In the genomic region with DNA sequence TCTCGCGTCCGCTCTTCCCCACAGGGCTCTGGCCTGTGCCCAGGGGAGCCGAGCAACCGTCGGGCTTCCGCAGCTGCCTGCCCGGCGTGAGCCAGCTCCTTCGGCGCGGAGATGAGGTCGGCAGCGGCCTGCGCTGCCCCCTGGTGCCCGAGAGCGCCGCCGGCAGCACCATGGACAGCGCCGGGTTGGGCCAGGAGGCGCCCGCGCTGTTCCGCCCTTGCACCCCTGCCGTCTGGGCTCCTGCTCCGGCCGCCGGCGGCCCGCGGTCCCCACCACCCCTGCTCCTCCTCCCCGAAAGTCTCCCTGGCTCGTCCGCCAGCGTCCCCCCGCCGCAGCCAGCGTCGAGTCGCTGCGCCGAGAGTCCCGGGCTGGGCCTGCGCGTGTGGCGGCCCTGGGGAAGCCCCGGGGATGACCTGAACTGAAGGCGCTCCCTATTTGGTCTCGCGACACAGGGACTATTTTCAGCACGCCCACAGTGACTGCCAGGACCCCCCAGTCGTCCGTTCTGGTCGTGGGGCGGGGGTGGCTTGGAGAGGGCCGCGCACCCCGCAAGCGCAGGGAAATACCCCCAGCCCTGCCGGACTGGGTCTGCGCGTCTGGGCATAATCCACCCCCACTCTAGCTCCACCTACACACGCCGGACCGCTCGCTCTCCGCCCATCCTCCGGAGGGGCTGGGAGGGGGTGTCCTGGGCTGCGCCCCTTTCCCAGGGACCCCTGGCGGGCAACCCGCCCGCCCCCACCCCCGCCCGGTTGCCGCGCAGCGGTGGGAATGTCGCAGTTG, we compare ENCODE assay signal across 9 cellular contexts. TPM values are rescaled to one million over a fixed set of nuclear protein-coding genes. Genes with fewer than 3 reads are reported as not detected.
DNase-seq lines count a peak whose midpoint lies in the region; ATAC-seq, FAIRE-seq and TF ChIP-seq lines count a peak whose summit lies in the region.
"Had no signal": no experiment of that assay in that cellular context is flagged by ENCODE, and none has a peak within 500 bp of the region (broad histone marks: within the 10 kb centered on the region; RNA-seq: fewer than 3 reads in every experiment).

No MANE protein-coding gene starts in this region.

- peak; percentile 49 for DNase-seq in DMS114 treated with DMSO at 0.1 percent for 48 hours (lab: John Stamatoyannopoulos, UW; ENCODE audit: unreplicated experiment)
- peak; percentile 94 for DNase-seq in H7
- peak; percentile 61 to 63 for DNase-seq in NCI-H1930 (lab: John Stamatoyannopoulos, UW)
- peak; percentile 89 for DNase-seq in WTC11 (ENCODE audit: low spot score)
- peak; percentile 77 for DNase-seq in mammary epithelial cell
- peak; percentile 41 for DNase-seq in keratinocyte (ENCODE audit: low read depth, low spot score)
- peak; percentile 75 for DNase-seq in stimulated activated CD4-positive, alpha-beta T cell treated with anti-CD3 and anti-CD28 coated beads, Interleukin-1b, Interleukin-23, amount 100 ng/mL, for 48 hours

- no peak for FAIRE-seq in keratinocyte (lab: Jason Lieb, UNC)

- CTCF ChIA-PET in WTC11 (lab: Charles Lee) (interaction anchor here (0.6 to 21.4 kb wide), 50 partner anchors 9 to 798 kb away, joined by 3 to 489 read pairs (median 6); a partner anchor contains a TSS), mammary epithelial cell (lab: Charles Lee; ENCODE audit: low non-redundant PET) (interaction anchor here (0.5 to 0.9 kb wide), 9 partner anchors 13 to 797 kb away, joined by 3 to 14 read pairs (median 4); no protein-coding TSS in a partner anchor)

- H3K4me2 ChIP-seq in mammary epithelial cell (ENCODE audit: insufficient read depth, low read depth, low read length) (peak overlapping the region; percentile 87), keratinocyte (ENCODE audit: control insufficient read depth, extremely low read depth, insufficient read depth, low read depth, low read length) (peak overlapping the region; percentile 51)

- H3K4me3 ChIP-seq in H7 (ENCODE audit: insufficient read depth, low read depth, low read length) (peak overlapping the region; percentile 78), mammary epithelial cell (replicated peaks in 1 of 3; ENCODE audit: insufficient read depth in 1 of 3, low read depth in 2 of 3, low read length in 3 of 3) (peak overlapping the region; percentile 30 to 39 (median 33)), keratinocyte (ENCODE audit: control insufficient read depth in 2 of 3, extremely low read depth in 1 of 3, insufficient read depth in 2 of 3, low read depth in 1 of 3, low read length in 3 of 3) (peak overlapping the region; percentile 13 to 49 (median 14))

- H3K27me3 ChIP-seq in H7 (ENCODE audit: control insufficient read depth, insufficient read depth, low read length) (peaks cover 61% of the 10 kb centered on the region), mammary epithelial cell (ENCODE audit: insufficient read depth, low read length) (peaks cover 20% of the 10 kb centered on the region), keratinocyte (ENCODE audit: control insufficient read depth, extremely low read depth, insufficient read depth, low read length) (peaks cover 59% of the 10 kb centered on the region)

- dilution Hi-C loops in mammary epithelial cell (cut with HindIII; ENCODE audit: low sequenced_read_pairs) = no loop called here
- dilution Hi-C loops in keratinocyte (cut with MboI; ENCODE audit: extremely low pct_ligation_motif_present, low sequenced_read_pairs) = no loop called here

- H3K79me2 ChIP-seq in mammary epithelial cell (ENCODE audit: insufficient read depth, low read length) (no peaks in the 10 kb centered on the region), keratinocyte (ENCODE audit: control insufficient read depth, insufficient read depth, low read length) (no peaks in the 10 kb centered on the region)

- no peak overlapping the region for H3K27ac Mint-ChIP-seq in WTC11
- H3K27ac Mint-ChIP-seq: dendritic cell treated with granulocyte-macrophage colony-stimulating factor and Interleukin-4, amounts not matched to agents 40 ng/mL and 50 ng/mL, for 4 days had no signal

- H3K4me3 Mint-ChIP-seq in WTC11 = peak overlapping the region; percentile 81
- H3K4me3 Mint-ChIP-seq: dendritic cell treated with granulocyte-macrophage colony-stimulating factor and Interleukin-4, amounts not matched to agents 40 ng/mL and 50 ng/mL, for 4 days had no signal

- 3% methylated on average over 31 of the region's 79 CpGs for WGBS in mammary epithelial cell (ENCODE audit: low coverage, missing lambda C conversion rate)

- BruUV-seq in mammary epithelial cell (replicated peaks; lab: Mats Ljungman, UMichigan) = no TSS peak

- ATAC-seq in WTC11 = peak; percentile 7
- ATAC-seq in HG02870 (IDR thresholded peaks at IDR 0.05; ENCODE audit: unreplicated experiment) = no peak

- H3K36me3 ChIP-seq in H7 (replicated peaks; ENCODE audit: control insufficient read depth, insufficient read depth, low read length) = no peaks in the 10 kb centered on the region
- H3K36me3 ChIP-seq in mammary epithelial cell (ENCODE audit: insufficient read depth, low read length) = no peaks in the 10 kb centered on the region
- H3K36me3 ChIP-seq in keratinocyte (ENCODE audit: control insufficient read depth in 2 of 2, extremely low read depth in 1 of 2, insufficient read depth in 2 of 2, low read length in 2 of 2) = no peaks in the 10 kb centered on the region

- H2AFZ ChIP-seq in mammary epithelial cell (ENCODE audit: low read depth, low read length) (peak overlapping the region; percentile 19), keratinocyte (ENCODE audit: control insufficient read depth, low read length) (no peak overlapping the region)

- peak; percentile 39; the same call in 1 of the 2 replicates for TF ChIP-seq CTCF in WTC11 (IDR thresholded peaks at IDR 0.05)
- peak; percentile 71 to 93 for TF ChIP-seq CTCF in mammary epithelial cell (conservative IDR thresholded peaks at IDR 0.05 in 1 of 2, IDR thresholded peaks at IDR 0.05 in 1 of 2; ENCODE audit: extremely low read depth in 1 of 2, insufficient read depth in 1 of 2, low read depth in 1 of 2, low read length in 2 of 2)
- peak; percentile 62 to 98 (median 95) for TF ChIP-seq CTCF in keratinocyte (optimal IDR thresholded peaks at IDR 0.05 in 1 of 3, IDR thresholded peaks at IDR 0.05 in 1 of 3, conservative IDR thresholded peaks at IDR 0.05 in 1 of 3; ENCODE audit: extremely low read depth in 1 of 3, insufficient read depth in 2 of 3, low read length in 3 of 3)

- intact Hi-C loops in mammary epithelial cell (cut with micrococcal nuclease) = loop anchor here (1.0 kb wide), 3 partner anchors 137 to 204 kb away; no protein-coding TSS in a partner anchor

- no peaks in the 10 kb centered on the region for H3K36me3 Mint-ChIP-seq in WTC11

- in situ Hi-C loops in mammary epithelial cell (cut with MboI; ENCODE audit: low sequenced_read_pairs in 2 of 2) = loop anchor here in 1 of 2 donors (5.0 to 10.0 kb wide), 2 partner anchors 97 to 160 kb away; no protein-coding TSS in a partner anchor

- H3K9me3 ChIP-seq in mammary epithelial cell (replicated peaks; ENCODE audit: insufficient read depth, low read length) (no peaks in the 10 kb centered on the region), keratinocyte (ENCODE audit: control insufficient read depth, low read depth, low read length) (no peaks in the 10 kb centered on the region)

- peaks cover 38% of the 10 kb centered on the region for H3K27me3 Mint-ChIP-seq in WTC11 (ENCODE audit: low read depth)

- POLR2A ChIA-PET in WTC11 (lab: Charles Lee) = interaction anchor here (0.5 to 4.8 kb wide), 8 partner anchors 8 to 175 kb away, joined by 3 to 22 read pairs (median 4); a partner anchor contains a TSS

- H4K20me1 ChIP-seq in mammary epithelial cell (ENCODE audit: insufficient read depth, low read length) (no peaks in the 10 kb centered on the region), keratinocyte (ENCODE audit: control insufficient read depth, extremely low read depth, insufficient read depth, low read length) (peaks cover 9% of the 10 kb centered on the region)

- H3K4me1 Mint-ChIP-seq in WTC11 = peaks cover 33% of the 10 kb centered on the region

- H3K9me3 Mint-ChIP-seq in WTC11 = no peaks in the 10 kb centered on the region
- H3K9me3 Mint-ChIP-seq: dendritic cell treated with granulocyte-macrophage colony-stimulating factor and Interleukin-4, amounts not matched to agents 40 ng/mL and 50 ng/mL, for 4 days had no signal

- peaks cover 18% of the 10 kb centered on the region for H3K4me1 ChIP-seq in mammary epithelial cell (ENCODE audit: insufficient read depth, low read length)
- H3K4me1 ChIP-seq in keratinocyte (ENCODE audit: control insufficient read depth, extremely low read depth, insufficient read depth, low read length) = peaks cover 9% of the 10 kb centered on the region

- no peaks in the 10 kb centered on the region for H3K9me1 ChIP-seq in keratinocyte (ENCODE audit: control insufficient read depth, extremely low read depth, insufficient read depth, low read length)

- H3K9ac ChIP-seq in mammary epithelial cell (ENCODE audit: insufficient read depth, low read length) (no peak overlapping the region), keratinocyte (ENCODE audit: control insufficient read depth, extremely low read depth, insufficient read depth, low read length) (no peak overlapping the region)

- H3K27ac ChIP-seq in mammary epithelial cell (ENCODE audit: insufficient read depth, low read depth, low read length) (no peak overlapping the region), keratinocyte (ENCODE audit: control insufficient read depth, insufficient read depth, low read length) (no peak overlapping the region)

RNA-seq across cellular contexts. Expression of a gene that starts 1.3 kb away (rescaled TPM):
- total RNA-seq in H7 (2014; rRNA removed; shearing (Covaris generic)) = 28.2 and 38.8 TPM in 2 replicates
- 74.7 to 78.7 TPM (median 78.3 TPM) in 3 replicates for total RNA-seq in WTC11 (2021)
- not detected for total RNA-seq in mammary epithelial cell
- not detected for polyA plus RNA-seq in mammary epithelial cell
- not detected for polyA minus RNA-seq in mammary epithelial cell
- not detected in 3 replicates for polyA plus RNA-seq in keratinocyte
- not detected for polyA plus RNA-seq in keratinocyte (2011; ENCODE audit: low read depth)
- not detected in 2 replicates for polyA plus RNA-seq in keratinocyte (2011; cell fraction: cytosol; rRNA removed)
- not detected in 2 replicates for polyA plus RNA-seq in keratinocyte (2011; cell fraction: nucleus; rRNA removed)
- not detected in 2 replicates for polyA plus RNA-seq in keratinocyte (2012; ENCODE audit: low replicate concordance)
- not detected in 3 replicates for polyA minus RNA-seq in keratinocyte
- not detected for polyA minus RNA-seq in keratinocyte (2011; cell fraction: cytosol; rRNA and poly(A)+ RNA removed)
- polyA minus RNA-seq in keratinocyte (2011; cell fraction: nucleus; rRNA and poly(A)+ RNA removed) = not detected in 2 replicates

RNA-seq across cellular contexts. Expression of a gene that starts 9.5 kb away (rescaled TPM):
- total RNA-seq in H7 (2014; rRNA removed; shearing (Covaris generic)) = 195 and 196 TPM in 2 replicates
- 105 to 113 TPM (median 107 TPM) in 3 replicates for total RNA-seq in WTC11 (2021)
- total RNA-seq in mammary epithelial cell = 10 to 100 TPM; 65.2 to 75.4 TPM
- 76.3 TPM for polyA plus RNA-seq in mammary epithelial cell
- 71.0 TPM for polyA minus RNA-seq in mammary epithelial cell
- polyA plus RNA-seq in keratinocyte = 50.3 to 72.5 TPM (median 59.9 TPM) in 3 replicates
- polyA plus RNA-seq in keratinocyte (2011; ENCODE audit: low read depth) = 18.3 TPM
- polyA plus RNA-seq in keratinocyte (2011; cell fraction: cytosol; rRNA removed) = 45.2 and 50.6 TPM in 2 replicates
- 42.9 and 44.7 TPM in 2 replicates for polyA plus RNA-seq in keratinocyte (2011; cell fraction: nucleus; rRNA removed)
- polyA plus RNA-seq in keratinocyte (2012; ENCODE audit: low replicate concordance) = 33.4 and 51.2 TPM in 2 replicates
- polyA minus RNA-seq in keratinocyte = 44.3 to 77.6 TPM (median 65.2 TPM) in 3 replicates
- 69.3 TPM for polyA minus RNA-seq in keratinocyte (2011; cell fraction: cytosol; rRNA and poly(A)+ RNA removed)
- polyA minus RNA-seq in keratinocyte (2011; cell fraction: nucleus; rRNA and poly(A)+ RNA removed) = 44.2 and 59.4 TPM in 2 replicates

RNA-seq across cellular contexts. Expression of a gene that starts 15.6 kb away (rescaled TPM):
- total RNA-seq in H7 (2014; rRNA removed; shearing (Covaris generic)) = 15.6 and 25.2 TPM in 2 replicates
- 13.4 to 14.8 TPM (median 14.6 TPM) in 3 replicates for total RNA-seq in WTC11 (2021)
- total RNA-seq in mammary epithelial cell = 10 to 100 TPM; 10.7 to 17.4 TPM
- polyA plus RNA-seq in mammary epithelial cell = 17.7 TPM
- polyA minus RNA-seq in mammary epithelial cell = 18.2 TPM
- 7.2 to 14.2 TPM (median 11.0 TPM) in 3 replicates for polyA plus RNA-seq in keratinocyte
- polyA plus RNA-seq in keratinocyte (2011; ENCODE audit: low read depth) = 1.6 TPM
- 6.3 and 12.9 TPM in 2 replicates for polyA plus RNA-seq in keratinocyte (2011; cell fraction: cytosol; rRNA removed)
- 19.4 and 28.3 TPM in 2 replicates for polyA plus RNA-seq in keratinocyte (2011; cell fraction: nucleus; rRNA removed)
- polyA plus RNA-seq in keratinocyte (2012; ENCODE audit: low replicate concordance) = 10.2 and 14.6 TPM in 2 replicates
- polyA minus RNA-seq in keratinocyte = 12.7 to 36.7 TPM (median 22.7 TPM) in 3 replicates
- polyA minus RNA-seq in keratinocyte (2011; cell fraction: cytosol; rRNA and poly(A)+ RNA removed) = 28.4 TPM
- polyA minus RNA-seq in keratinocyte (2011; cell fraction: nucleus; rRNA and poly(A)+ RNA removed) = 13.3 and 15.6 TPM in 2 replicates

RNA-seq across cellular contexts. Expression of a gene that starts 39.4 kb away (rescaled TPM):
- total RNA-seq in H7 (2014; rRNA removed; shearing (Covaris generic)) = 6.8 and 25.3 TPM in 2 replicates
- 9.2 to 14.0 TPM (median 12.9 TPM) in 3 replicates for total RNA-seq in WTC11 (2021)
- total RNA-seq in mammary epithelial cell = 10 to 100 TPM; 25.7 to 26.5 TPM
- polyA plus RNA-seq in mammary epithelial cell = 5.9 TPM
- 6.6 TPM for polyA minus RNA-seq in mammary epithelial cell
- 6.1 to 11.0 TPM (median 8.5 TPM) in 3 replicates for polyA plus RNA-seq in keratinocyte
- 2.1 TPM for polyA plus RNA-seq in keratinocyte (2011; ENCODE audit: low read depth)
- polyA plus RNA-seq in keratinocyte (2011; cell fraction: cytosol; rRNA removed) = 1.8 and 2.8 TPM in 2 replicates
- 68.3 and 74.8 TPM in 2 replicates for polyA plus RNA-seq in keratinocyte (2011; cell fraction: nucleus; rRNA removed)
- 1.1 and 4.5 TPM in 2 replicates for polyA plus RNA-seq in keratinocyte (2012; ENCODE audit: low replicate concordance)
- polyA minus RNA-seq in keratinocyte = 5.5 to 9.6 TPM (median 6.7 TPM) in 3 replicates
- 5.4 TPM for polyA minus RNA-seq in keratinocyte (2011; cell fraction: cytosol; rRNA and poly(A)+ RNA removed)
- 12.5 and 14.0 TPM in 2 replicates for polyA minus RNA-seq in keratinocyte (2011; cell fraction: nucleus; rRNA and poly(A)+ RNA removed)

RNA-seq across cellular contexts. Expression of a gene that starts 45.9 kb away (rescaled TPM):
- total RNA-seq in H7 (2014; rRNA removed; shearing (Covaris generic)) = 237 and 308 TPM in 2 replicates
- total RNA-seq in WTC11 (2021) (441 to 512 TPM (median 491 TPM) in 3 replicates), mammary epithelial cell (100 to 1,000 TPM in 1 of 2 donors, 10 to 100 TPM in 1; 69.7 to 303 TPM)
- polyA plus RNA-seq in mammary epithelial cell (166 TPM), keratinocyte (209 to 421 TPM (median 239 TPM) in 3 replicates)
- polyA minus RNA-seq in mammary epithelial cell (24.4 TPM), keratinocyte (8.1 to 53.0 TPM (median 29.8 TPM) in 3 replicates)
- polyA plus RNA-seq in keratinocyte (2011; ENCODE audit: low read depth) = 511 TPM
- 250 and 473 TPM in 2 replicates for polyA plus RNA-seq in keratinocyte (2011; cell fraction: cytosol; rRNA removed)
- polyA plus RNA-seq in keratinocyte (2011; cell fraction: nucleus; rRNA removed) = 68.6 and 124 TPM in 2 replicates
- 715 and 1,079 TPM in 2 replicates for polyA plus RNA-seq in keratinocyte (2012; ENCODE audit: low replicate concordance)
- 54.1 TPM for polyA minus RNA-seq in keratinocyte (2011; cell fraction: cytosol; rRNA and poly(A)+ RNA removed)
- polyA minus RNA-seq in keratinocyte (2011; cell fraction: nucleus; rRNA and poly(A)+ RNA removed) = 12.8 and 21.7 TPM in 2 replicates

Comparison
In these comparisons a context has a peak if more than half of its experiments do, and no peak if none do; other contexts are left out.
1. DNase-seq: peak in every context shown above with its lines; median percentile 94 in H7; 89 in WTC11; 77 in mammary epithelial cell; 75 in stimulated activated CD4-positive, alpha-beta T cell treated with anti-CD3 and anti-CD28 coated beads, Interleukin-1b, Interleukin-23, amount 100 ng/mL, for 48 hours; 62 in NCI-H1930; 49 in DMS114 treated with DMSO at 0.1 percent for 48 hours; 41 in keratinocyte.
2. H3K4me3 ChIP-seq: peak in every context shown above with its lines; median percentile 78 in H7; 33 in mammary epithelial cell; 14 in keratinocyte.
3. CTCF ChIP-seq: peak in every context shown above with its lines; median percentile 95 in keratinocyte; 82 in mammary epithelial cell; 39 in WTC11.
4. RNA of a gene that starts 1.3 kb away (total RNA-seq): 74.7 to 78.7 TPM in WTC11 and 28.2 to 38.8 TPM in H7; not detected in mammary epithelial cell; every median in the first group is over 10 times any median in the second.